In genomic region chr6:2450546-2450945, GRCh38 we compare ENCODE assay signal across 11 cellular contexts.
DNase-seq lines count a peak whose midpoint lies in the region; ATAC-seq and TF ChIP-seq lines count a peak whose summit lies in the region.
"Had no signal": no experiment of that assay in that cellular context is flagged by ENCODE, and none has a peak within 500 bp of the region (broad histone marks: within the 10 kb centered on the region; RNA-seq: fewer than 3 reads in every experiment).

No MANE protein-coding gene starts in this region.

- H3K4me1 ChIP-seq in skeletal muscle satellite cell (ENCODE audit: control insufficient read depth, insufficient read depth, low read length), result peaks cover 6% of the 10 kb centered on the region
- H3K4me1 ChIP-seq: parathyroid adenoma had no signal

- no peak overlapping the region for H3K4me3 ChIP-seq in choroid plexus epithelial cell (ENCODE audit: low read depth, low read length)
- H3K4me3 ChIP-seq in skeletal muscle satellite cell (ENCODE audit: low read length), result no peak overlapping the region

- H3K9me3 ChIP-seq in skeletal muscle satellite cell (replicated peaks; ENCODE audit: low read length), result no peaks in the 10 kb centered on the region

- peaks cover 28% of the 10 kb centered on the region for H3K27me3 ChIP-seq in skeletal muscle satellite cell (ENCODE audit: control insufficient read depth, insufficient read depth, low read length)

- H3K36me3 ChIP-seq in skeletal muscle satellite cell (ENCODE audit: insufficient read depth, low read length), result no peaks in the 10 kb centered on the region

- H3K4me2 ChIP-seq in skeletal muscle satellite cell (ENCODE audit: low read length), result peak overlapping the region; percentile 29

- ATAC-seq in HG03457 (IDR thresholded peaks at IDR 0.05; ENCODE audit: unreplicated experiment), result no peak
- no peak for ATAC-seq in HG03354 (IDR thresholded peaks at IDR 0.05; ENCODE audit: poor library complexity, severe bottlenecking, unreplicated experiment)
- no peak for ATAC-seq in GM21576 (IDR thresholded peaks at IDR 0.05; ENCODE audit: unreplicated experiment)

- no peak for TF ChIP-seq CTCF in choroid plexus epithelial cell (conservative IDR thresholded peaks at IDR 0.05; ENCODE audit: low read depth, low read length)

- DNase-seq in LHCN-M2 (ENCODE audit: low read depth) (peak; percentile 59), NCI-H524 (lab: John Stamatoyannopoulos, UW) (peak; percentile 50 to 81), choroid plexus epithelial cell (ENCODE audit: low read depth) (peak; percentile 28)
- DNase-seq in stimulated activated CD4-positive, alpha-beta T cell treated with anti-CD3 and anti-CD28 coated beads, Interleukin-4, amount 100 ng/mL, for 1 hour, result no peak
- DNase-seq: activated effector memory CD4-positive, alpha-beta T cell treated with anti-CD3 and anti-CD28 coated beads, Interleukin-2, amount 50 U/mL, for 16 hours; effector CD4-positive, alpha-beta T cell had no signal

- no peak overlapping the region for H3K9ac ChIP-seq in skeletal muscle satellite cell (ENCODE audit: low read depth, low read length)
- H3K9ac ChIP-seq: parathyroid adenoma had no signal
